In the genomic region with DNA sequence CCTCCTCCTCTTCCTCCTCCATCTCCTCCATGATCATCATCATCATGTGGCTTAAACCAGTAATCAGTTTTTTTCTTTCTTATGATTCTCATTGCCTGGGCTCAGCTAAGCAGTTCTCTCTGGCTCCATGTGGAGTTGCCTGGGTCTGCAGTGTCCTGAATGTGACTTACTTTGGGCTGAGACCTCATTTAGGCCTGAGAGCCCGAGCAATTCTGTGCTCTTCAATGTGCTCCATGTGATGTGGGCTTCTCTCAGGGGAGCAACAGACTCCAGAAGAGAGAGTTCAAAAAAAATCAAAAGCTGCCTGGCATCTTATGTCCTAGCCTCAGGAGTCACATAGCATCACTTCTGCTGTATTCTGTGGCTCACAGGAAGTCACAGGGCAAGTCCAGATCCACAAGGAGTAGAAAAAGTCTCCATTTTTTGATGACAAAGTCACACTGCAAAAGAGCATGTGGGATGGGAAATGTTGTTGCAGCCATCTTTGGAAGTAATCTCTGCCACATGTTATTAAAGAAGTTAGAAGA, we compare ENCODE assay signal across 1 cellular context.
TF ChIP-seq lines count a peak whose summit lies in the region.

No MANE protein-coding gene starts in this region.

TF ChIP-seq in GM23338, 12 proteins besides CTCF, POLR2A, EP300 and RAD21 (continued from another document):
- TF ChIP-seq CREB1 (CRISPR knock-in tag; IDR thresholded peaks at IDR 0.05; ENCODE audit: low read depth) (no peak), ZNF462 (CRISPR knock-in tag; IDR thresholded peaks at IDR 0.05) (no peak), EZH2phosphoT487 (IDR thresholded peaks at IDR 0.05; ENCODE audit: unreplicated experiment) (no peak)
TF ChIP-seq in GM23338: peak in this region for 0.
